ENCODE assay signal across 8 cellular contexts in the genomic region with DNA sequence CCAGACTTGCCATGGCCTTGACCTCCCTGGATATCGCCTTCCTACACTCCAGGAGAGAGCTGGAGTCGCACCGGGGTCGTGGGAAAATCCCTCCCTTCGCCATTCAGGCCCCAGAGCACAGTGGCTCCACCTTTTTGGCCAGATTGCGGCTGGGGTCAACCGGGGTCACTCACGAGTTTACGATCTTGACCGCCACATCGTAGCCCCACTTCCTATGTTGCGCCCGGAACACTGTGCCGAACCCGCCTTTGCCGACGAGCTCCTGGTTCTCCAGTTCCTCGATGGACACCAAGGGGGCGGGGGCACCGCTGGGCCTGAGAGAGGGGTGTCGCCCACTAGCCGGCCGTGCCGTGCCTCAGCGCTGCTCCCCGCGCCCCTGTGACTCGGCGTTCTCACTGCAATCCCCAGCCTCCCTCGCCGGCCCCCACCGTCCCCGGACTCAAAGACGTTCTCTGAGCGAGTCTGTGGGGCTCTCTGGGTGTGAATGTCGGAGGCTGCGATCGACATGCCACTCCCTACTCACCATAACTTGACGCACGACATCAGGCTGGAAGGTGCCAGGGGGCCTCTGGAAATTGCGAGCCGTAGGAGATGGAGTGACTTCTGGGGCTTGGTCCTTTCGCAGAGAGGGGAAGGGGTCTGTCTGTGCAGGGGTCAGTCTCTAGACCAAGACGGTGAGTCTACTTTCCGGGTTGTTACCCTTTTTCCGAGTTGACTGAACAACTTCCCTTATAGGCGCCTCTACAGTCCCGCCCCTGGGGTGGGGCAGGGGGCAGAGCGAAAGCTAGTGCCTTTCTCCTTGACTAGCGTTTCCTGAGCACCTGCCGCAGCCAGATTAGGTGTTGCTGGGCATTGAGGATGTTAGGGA. TPM values are rescaled to one million over a fixed set of nuclear protein-coding genes. Genes with fewer than 3 reads are reported as not detected.
A peak's percentile ranks its signal among the peaks of the same experiment; 100 is the strongest.
DNase-seq lines count a peak whose midpoint lies in the region; ATAC-seq and TF ChIP-seq lines count a peak whose summit lies in the region.

A gene (minus strand): TSS at position 708 of the 868 bp plus-strand sequence. CDS start 165 bp downstream, at position 543.

- TF ChIP-seq EP300 in gastroesophageal sphincter (IDR thresholded peaks at IDR 0.05), result no peak

- peak within 1 kb of the TSS in 3 of 4 donors; percentile 24 to 57 (median 54) for H3K27ac ChIP-seq in gastroesophageal sphincter

- no peak for TF ChIP-seq POLR2A in gastroesophageal sphincter (IDR thresholded peaks at IDR 0.05)

- no peaks in the 10 kb centered on the region for H3K9me3 ChIP-seq in gastroesophageal sphincter

- TF ChIP-seq CTCF in CD14-positive monocyte (IDR thresholded peaks at IDR 0.05), result no peak
- TF ChIP-seq CTCF in gastroesophageal sphincter (IDR thresholded peaks at IDR 0.05), result no peak
- no peak for TF ChIP-seq CTCF in progenitor cell of endocrine pancreas (IDR thresholded peaks at IDR 0.05; ENCODE audit: unreplicated experiment)

- peak within 1 kb of the TSS; percentile 55 for H3K4me3 ChIP-seq in Jurkat, Clone E6-1 (ENCODE audit: low read length)
- H3K4me3 ChIP-seq in gastroesophageal sphincter, result peak within 1 kb of the TSS; percentile 31 to 51

- H3K4me3 Mint-ChIP-seq in CD14-positive monocyte (peak within 1 kb of the TSS; percentile 96 to 99), progenitor cell of endocrine pancreas (ENCODE audit: low read depth) (peak within 1 kb of the TSS; percentile 68)

- H3K9me3 Mint-ChIP-seq in CD14-positive monocyte (peaks cover 0 to 6% (median 5%) of the 10 kb centered on the region in 7 donors), progenitor cell of endocrine pancreas (ENCODE audit: low read depth) (no peaks in the 10 kb centered on the region)

- WGBS in gastroesophageal sphincter (ENCODE audit: low coverage in 1 of 2), 2 donors, result 12 to 39% methylated on average over 5 to 11 of the region's 51 CpGs

- H3K36me3 Mint-ChIP-seq in CD14-positive monocyte (peaks cover 36 to 37% of the 10 kb centered on the region in 2 donors), progenitor cell of endocrine pancreas (ENCODE audit: insufficient read depth) (no peaks in the 10 kb centered on the region)

- DNase-seq in CD14-positive monocyte (ENCODE audit: low spot score), result no peak
- DNase-seq in Jurkat, Clone E6-1 (ENCODE audit: low read depth, low spot score), result peak; percentile 29
- peak; percentile 52 for DNase-seq in activated T-cell treated with anti-CD3 and anti-CD28 coated beads for 24 hours (ENCODE audit: low read depth)
- DNase-seq in progenitor cell of endocrine pancreas (ENCODE audit: low spot score, unreplicated experiment), result no peak
- no peak for DNase-seq in midbrain (lab: John Stamatoyannopoulos, UW)
- DNase-seq in DMS 273 (lab: John Stamatoyannopoulos, UW; ENCODE audit: unreplicated experiment), result no peak

- H3K27ac Mint-ChIP-seq in CD14-positive monocyte, result peak within 1 kb of the TSS; percentile 84 to 97 (median 92)
- no peak within 1 kb of the TSS for H3K27ac Mint-ChIP-seq in progenitor cell of endocrine pancreas

- H3K27me3 ChIP-seq in gastroesophageal sphincter, result peaks cover 55% of the 10 kb centered on the region

- peaks cover 0 to 8% of the 10 kb centered on the region in 2 donors for H3K36me3 ChIP-seq in gastroesophageal sphincter

- intact Hi-C loops in CD14-positive monocyte (cut with micrococcal nuclease), result no loop called here

- peaks cover 11 to 17% (median 12%) of the 10 kb centered on the region in 3 donors for H3K27me3 Mint-ChIP-seq in CD14-positive monocyte (ENCODE audit: low read depth in 3 of 3)
- peaks cover 84% of the 10 kb centered on the region for H3K27me3 Mint-ChIP-seq in progenitor cell of endocrine pancreas

- peaks cover 0 to 34% (median 11%) of the 10 kb centered on the region in 3 donors for H3K4me1 ChIP-seq in gastroesophageal sphincter

- peak; percentile 74 for ATAC-seq in GM21360 (IDR thresholded peaks at IDR 0.05; ENCODE audit: unreplicated experiment)
- peak; percentile 29 for ATAC-seq in gastroesophageal sphincter

- peaks cover 71% of the 10 kb centered on the region for H3K4me1 Mint-ChIP-seq in CD14-positive monocyte
- peaks cover 2% of the 10 kb centered on the region for H3K4me1 Mint-ChIP-seq in progenitor cell of endocrine pancreas (ENCODE audit: low read depth)

RNA-seq across cellular contexts. Expression of the gene that starts here (rescaled TPM):
- polyA plus RNA-seq in CD14-positive monocyte, result 10 to 100 TPM; 11.7 to 11.8 TPM
- 7.0 TPM for polyA plus RNA-seq in Jurkat, Clone E6-1 (2012; ENCODE audit: insufficient read depth, insufficient read length)
- total RNA-seq in gastroesophageal sphincter (1 to 10 TPM; 3.1 to 8.9 (median 3.9) TPM), progenitor cell of endocrine pancreas (0.62 and 1.5 TPM in 2 replicates)

Comparison
In these comparisons a context has a peak if more than half of its experiments do, and no peak if none do; other contexts are left out.
1. DNase-seq: peak in Jurkat, Clone E6-1 (single experiment) and activated T-cell treated with anti-CD3 and anti-CD28 coated beads for 24 hours (single experiment); none in CD14-positive monocyte (single experiment), progenitor cell of endocrine pancreas (single experiment), midbrain (single experiment) and DMS 273 (single experiment).